In genomic region chr5:74617203-74617602, GRCh38 we compare ENCODE assay signal across 17 cellular contexts.
"Had no signal": no experiment of that assay in that cellular context is flagged by ENCODE, and none has a peak within 500 bp of the region (broad histone marks: within the 10 kb centered on the region; RNA-seq: fewer than 3 reads in every experiment).

No MANE protein-coding gene starts in this region.

- H3K4me3 ChIP-seq: esophagus muscularis mucosa, gastrocnemius medialis, mucosa of descending colon, neural progenitor cell, ovary, smooth muscle cell had no signal

- H3K27ac Mint-ChIP-seq: naive thymus-derived CD8-positive, alpha-beta T cell had no signal

- H3K4me1 Mint-ChIP-seq: immature natural killer cell had no signal

- H3K9me3 ChIP-seq: esophagus muscularis mucosa, gastrocnemius medialis, mucosa of descending colon, ovary had no signal

- DNase-seq: effector memory CD4-positive, alpha-beta T cell; gastrocnemius medialis; immature natural killer cell; left colon; mammary epithelial cell; mucosa of descending colon; naive thymus-derived CD8-positive, alpha-beta T cell; nucleus accumbens; right cardiac atrium; stimulated activated CD4-positive, alpha-beta T cell treated with anti-CD3 and anti-CD28 coated beads, Interleukin-2, amount 100 ng/mL, for 48 hours; stimulated activated naive CD4-positive, alpha-beta T cell treated with Interleukin-2 at 50 U/mL for 16 hours; trophoblast cell had no signal

- H3K9ac ChIP-seq: neural progenitor cell had no signal

- H3K4me1 ChIP-seq: esophagus muscularis mucosa, gastrocnemius medialis had no signal

- H3K36me3 Mint-ChIP-seq: immature natural killer cell; naive thymus-derived CD8-positive, alpha-beta T cell; neural progenitor cell had no signal

- H3K4me2 ChIP-seq: neural progenitor cell, smooth muscle cell had no signal

- H3K27ac ChIP-seq: epithelial cell of prostate, esophagus muscularis mucosa, gastrocnemius medialis, neural progenitor cell had no signal

- H2AFZ ChIP-seq: neural progenitor cell had no signal

- H3K4me3 Mint-ChIP-seq: immature natural killer cell; naive thymus-derived CD8-positive, alpha-beta T cell; neural progenitor cell had no signal

- H3K36me3 ChIP-seq: esophagus muscularis mucosa, gastrocnemius medialis, neural progenitor cell, ovary had no signal

- H3K27me3 ChIP-seq: esophagus muscularis mucosa, gastrocnemius medialis, neural progenitor cell, ovary had no signal

- ATAC-seq: gastrocnemius medialis; left colon; mucosa of descending colon; naive thymus-derived CD8-positive, alpha-beta T cell; right cardiac atrium had no signal

- H3K9me3 Mint-ChIP-seq: immature natural killer cell; naive thymus-derived CD8-positive, alpha-beta T cell had no signal
